ENCODE assay signal across 35 cellular contexts in the genomic region with DNA sequence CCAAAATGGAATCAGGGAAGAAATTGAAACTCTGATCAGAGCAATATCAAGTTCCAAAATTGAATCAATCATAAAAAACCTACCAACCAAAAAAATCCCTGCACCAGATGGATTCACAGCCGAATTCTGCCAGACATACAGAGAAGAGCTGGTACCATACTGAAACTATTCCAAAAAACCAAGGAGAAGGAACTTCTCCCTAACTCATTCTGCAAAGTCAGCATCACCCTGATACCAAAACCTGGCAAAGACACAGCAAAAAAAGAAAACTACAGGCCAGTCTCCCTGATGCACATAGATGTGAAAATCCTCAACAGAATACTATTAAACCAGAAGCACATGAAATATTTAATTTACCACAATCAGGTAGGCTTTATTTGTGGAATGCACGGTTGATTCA.
"Had no signal": no experiment of that assay in that cellular context is flagged by ENCODE, and none has a peak within 500 bp of the region (broad histone marks: within the 10 kb centered on the region; RNA-seq: fewer than 3 reads in every experiment).

No MANE protein-coding gene starts in this region.

- H3K27me3 ChIP-seq: adrenal gland, body of pancreas, brain microvascular endothelial cell, breast epithelium had no signal

- ATAC-seq: activated CD8-positive, alpha-beta T cell treated with anti-CD3 and anti-CD28 coated beads for 36 hours; activated naive CD4-positive, alpha-beta T cell treated with anti-CD3 and anti-CD28 coated beads, Interleukin-2, amount 50 U/mL, for 72 hours; activated T-cell treated with anti-CD3 and anti-CD28 coated beads, Interleukin-2, amount 50 U/mL, for 4 hours; activated T-cell treated with anti-CD3 and anti-CD28 coated beads, Interleukin-2, amount 50 U/mL, for 72 hours; activated T-helper 17 cell treated with anti-CD3 and anti-CD28 coated beads, Interleukin-2, amount 50 U/mL, for 72 hours; body of pancreas had no signal

- DNase-seq: activated B cell treated with CpG ODN at 0.5 μM for 24 hours; activated CD4-positive, alpha-beta memory T cell treated with anti-CD3 and anti-CD28 coated beads for 36 hours; activated CD4-positive, alpha-beta T cell treated with anti-CD3 and anti-CD28 coated beads for 4 hours; activated CD4-positive, alpha-beta T cell treated with anti-CD3 and anti-CD28 coated beads, Interleukin-2, amount 10 ng/mL, durations not matched to agents 24 days and 14 days; activated CD4-positive, alpha-beta T cell treated with anti-CD3 and anti-CD28 coated beads, Interleukin-2, amount 50 U/mL, for 1 hour; activated CD4-positive, alpha-beta T cell treated with anti-CD3 and anti-CD28 coated beads, Interleukin-2, amount 50 U/mL, for 4 hours; activated CD4-positive, CD25-positive, alpha-beta regulatory T cell treated with anti-CD3 and anti-CD28 coated beads, Interleukin-2, amount 50 U/mL, for 72 hours; activated CD8-positive, alpha-beta memory T cell treated with anti-CD3 and anti-CD28 coated beads, Interleukin-2, amount 50 U/mL, for 4 hours; activated CD8-positive, alpha-beta T cell treated with anti-CD3 and anti-CD28 coated beads for 36 hours; activated effector memory CD4-positive, alpha-beta T cell treated with anti-CD3 and anti-CD28 coated beads, Interleukin-2, amount 50 U/mL, for 16 hours; activated gamma-delta T cell treated with Interleukin-2 at 50 U/mL for 16 hours; activated naive CD4-positive, alpha-beta T cell; activated naive CD4-positive, alpha-beta T cell treated with anti-CD3 and anti-CD28 coated beads for 36 hours; activated naive CD4-positive, alpha-beta T cell treated with anti-CD3 and anti-CD28 coated beads, Interleukin-2, amount 50 U/mL, for 16 hours; activated naive CD8-positive, alpha-beta T cell treated with anti-CD3 and anti-CD28 coated beads for 36 hours; activated T-cell treated with anti-CD3 and anti-CD28 coated beads for 4 hours; activated T-cell treated with anti-CD3 and anti-CD28 coated beads, Interleukin-2, amount 50 U/mL, for 1 hour; activated T-cell treated with anti-CD3 and anti-CD28 coated beads, Interleukin-2, amount 50 U/mL, for 4 hours; activated T-cell treated with anti-CD3 and anti-CD28 coated beads, Interleukin-2, amount 50 U/mL, for 72 hours; adrenal gland; amniotic stem cell; aorta; body of pancreas; brain microvascular endothelial cell; central memory CD4-positive, alpha-beta T cell; cerebellar nuclear complex; T-helper 1 cell; T-helper 2 cell; T-helper 9 cell had no signal

- H3K4me3 ChIP-seq: adrenal gland, body of pancreas, breast epithelium had no signal

- FAIRE-seq: astrocyte, TTC549 had no signal

- H3K36me3 ChIP-seq: adrenal gland, brain microvascular endothelial cell, breast epithelium had no signal

- H3K9me3 ChIP-seq: adrenal gland, body of pancreas had no signal

- H3K27ac ChIP-seq: adrenal gland, body of pancreas, brain microvascular endothelial cell, breast epithelium, VCaP had no signal

- H3K4me1 ChIP-seq: adrenal gland, body of pancreas, breast epithelium had no signal
